ENCODE assay signal across 2 cellular contexts in genomic region chr4:76042241-76042998, GRCh38.
TF ChIP-seq lines count a peak whose summit lies in the region.

No MANE protein-coding gene starts in this region.

TF ChIP-seq in GM12878, 131 proteins besides CTCF, POLR2A, EP300 and RAD21:
- peak; percentile 47; the same call in 1 of the 2 replicates for TF ChIP-seq NFIC (IDR thresholded peaks at IDR 0.05; ENCODE audit: low read depth, low read length)
- peak; percentile 71; the same call in 1 of the 2 replicates for TF ChIP-seq JUNB (IDR thresholded peaks at IDR 0.05)
- peak; percentile 54; the same call in 1 of the 2 replicates for TF ChIP-seq ATF2 (IDR thresholded peaks at IDR 0.05; ENCODE audit: low read length)

TF ChIP-seq in endothelial cell of umbilical vein, 7 proteins besides CTCF, POLR2A, EP300 and RAD21:
- peak; percentile 46 for TF ChIP-seq FOS (IDR thresholded peaks at IDR 0.05; ENCODE audit: borderline replicate concordance, insufficient read depth, low read length)
- TF ChIP-seq JUN (IDR thresholded peaks at IDR 0.05; ENCODE audit: borderline replicate concordance, insufficient read depth, insufficient read length, low read depth) = peak; percentile 60
